Comparison of ENCODE assay signal across 1 cellular context in the genomic region with DNA sequence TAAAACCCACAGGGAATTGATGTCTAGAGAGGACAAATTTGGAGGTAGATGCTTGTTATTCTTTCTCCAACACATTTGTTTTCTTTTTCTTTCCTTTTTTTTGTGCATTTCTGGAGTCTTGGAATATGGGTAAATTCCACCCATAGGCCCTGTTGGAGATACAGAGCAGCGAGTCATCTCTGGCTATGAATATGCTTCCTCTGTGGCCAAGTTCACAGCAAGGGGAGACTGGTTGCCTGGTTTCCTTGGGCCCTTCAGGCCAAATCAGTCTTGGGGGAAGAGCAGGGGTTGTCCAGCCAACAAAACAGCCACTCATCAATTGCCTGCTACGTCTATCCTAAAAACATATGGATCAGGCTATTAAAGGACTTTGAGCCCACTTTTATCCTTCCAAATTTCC.
TF ChIP-seq lines count a peak whose summit lies in the region.

No MANE protein-coding gene starts in this region.

TF ChIP-seq in SK-N-SH, 30 proteins besides CTCF, POLR2A, EP300 and RAD21 (continued from another document):
- TF ChIP-seq POLR2AphosphoS5 (IDR thresholded peaks at IDR 0.05; ENCODE audit: low read depth, low read length): no peak
- no peak for TF ChIP-seq FOXJ3 (CRISPR knock-in tag; IDR thresholded peaks at IDR 0.05)
- TF ChIP-seq RXRA (IDR thresholded peaks at IDR 0.05; ENCODE audit: borderline replicate concordance, low read depth): peak; percentile 56; the same call in 1 of the 2 replicates
- TF ChIP-seq JUND (IDR thresholded peaks at IDR 0.05): 0 out of 2 replicates have a peak, but pooled peaks have one; percentile 43
- peak; percentile 31; the same call in 1 of the 2 replicates for TF ChIP-seq TEAD4 (IDR thresholded peaks at IDR 0.05; ENCODE audit: borderline replicate concordance, insufficient read depth)
- TF ChIP-seq SIN3A (IDR thresholded peaks at IDR 0.05; ENCODE audit: borderline replicate concordance, low read depth, low read length): no peak
- TF ChIP-seq CHD2 (IDR thresholded peaks at IDR 0.05; ENCODE audit: low read length, partially characterized antibody): no peak
- TF ChIP-seq TCF12 (IDR thresholded peaks at IDR 0.05): peak; percentile 29; the same call in 1 of the 2 replicates
- TF ChIP-seq ZBTB33 (IDR thresholded peaks at IDR 0.05; ENCODE audit: borderline replicate concordance, low read depth): no peak
- no peak for TF ChIP-seq SMC3 (IDR thresholded peaks at IDR 0.05; ENCODE audit: low read depth, low read length)
- no peak for TF ChIP-seq MEF2A (IDR thresholded peaks at IDR 0.05; ENCODE audit: borderline replicate concordance, low read depth)
- peak; percentile 67 for TF ChIP-seq FOSL2 (IDR thresholded peaks at IDR 0.05; ENCODE audit: borderline replicate concordance, low read depth)
- TF ChIP-seq RCOR1 (IDR thresholded peaks at IDR 0.05; ENCODE audit: low read length): no peak
- no peak for TF ChIP-seq RFX5 (IDR thresholded peaks at IDR 0.05; ENCODE audit: low read length)
TF ChIP-seq in SK-N-SH: peak in this region for 6.
